9 cellular contexts compared by ENCODE assay signal in the genomic region with DNA sequence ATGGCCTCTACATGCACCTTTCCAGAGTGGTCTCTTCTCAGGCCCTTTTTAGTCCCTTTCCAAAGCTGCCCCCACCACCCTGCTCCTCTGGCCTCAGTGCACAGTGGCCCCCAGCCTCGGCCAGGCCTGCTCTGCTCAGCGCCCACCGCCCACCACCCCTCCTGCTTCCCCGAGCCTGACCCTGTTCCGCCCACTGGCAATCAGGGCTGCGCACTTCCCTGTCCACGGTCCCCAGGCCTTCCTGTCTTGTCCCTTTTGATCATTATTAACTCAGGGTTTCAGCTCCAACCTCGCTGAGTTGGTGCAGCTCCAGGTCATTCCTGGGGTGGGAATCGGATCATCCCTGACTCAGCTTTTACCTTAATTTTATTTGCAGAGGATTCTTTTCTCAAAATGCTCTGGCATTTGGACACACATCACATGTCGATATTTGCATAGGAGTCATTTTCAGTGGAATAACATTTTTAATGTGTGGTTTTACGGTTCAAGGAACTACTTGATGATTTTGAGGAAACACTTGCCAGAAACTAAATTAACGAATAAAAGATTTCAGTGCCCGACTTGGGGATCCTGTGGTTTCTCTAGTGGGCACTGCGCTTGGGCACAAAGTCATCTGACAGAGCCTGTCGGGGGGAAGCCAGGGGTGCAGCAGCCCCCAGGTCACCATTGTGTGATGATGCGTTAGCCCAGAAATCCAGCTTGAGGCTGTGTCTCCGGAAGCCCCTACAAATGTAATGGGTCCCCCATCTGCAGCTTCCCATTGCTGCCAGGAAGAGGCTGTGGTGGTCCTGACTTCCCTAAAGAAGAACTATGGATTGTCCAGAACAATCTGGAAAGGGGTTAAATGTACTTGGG. TPM values are rescaled to one million over a fixed set of nuclear protein-coding genes. Genes with fewer than 3 reads are reported as not detected.
DNase-seq lines count a peak whose midpoint lies in the region; TF ChIP-seq lines count a peak whose summit lies in the region.
"Had no signal": no experiment of that assay in that cellular context is flagged by ENCODE, and none has a peak within 500 bp of the region (broad histone marks: within the 10 kb centered on the region; RNA-seq: fewer than 3 reads in every experiment).

No MANE protein-coding gene starts in this region.

- in situ Hi-C loops in transverse colon (cut with MboI; ENCODE audit: low pct_ligation_motif_present in 1 of 4, low pct_unique_long_range_greater_than_20kb in 1 of 4, low sequenced_read_pairs in 3 of 4), result no loop called here

- H3K4me3 ChIP-seq in transverse colon, result peak overlapping the region in 1 of 4 donors; percentile 6

- WGBS in transverse colon (ENCODE audit: low coverage in 1 of 2), 2 donors, result 60 to 69% methylated on average over 9 to 17 of the region's 17 CpGs

- no peaks in the 10 kb centered on the region for H3K9me3 ChIP-seq in transverse colon

- H3K36me3 ChIP-seq in transverse colon, result no peaks in the 10 kb centered on the region

- no peak for TF ChIP-seq POLR2A in transverse colon (IDR thresholded peaks at IDR 0.05)

- no peaks in the 10 kb centered on the region for H3K27me3 ChIP-seq in transverse colon

- no peak overlapping the region for H3K4me3 Mint-ChIP-seq in activated CD4-positive, alpha-beta T cell treated with anti-CD3 and anti-CD28 coated beads, Interleukin-2, amount 10 ng/mL, durations not matched to agents 24 days and 14 days
- H3K4me3 Mint-ChIP-seq in glutamatergic neuron (ENCODE audit: unreplicated experiment), result no peak overlapping the region
- H3K4me3 Mint-ChIP-seq in mesothelial cell of epicardium, result no peak overlapping the region

- intact Hi-C loops in activated CD4-positive, alpha-beta T cell treated with anti-CD3 and anti-CD28 coated beads, Interleukin-2, amount 10 ng/mL, durations not matched to agents 24 days and 14 days (cut with micrococcal nuclease), result no loop called here
- intact Hi-C loops in transverse colon (cut with DNase I; ENCODE audit: low total_unique reads), result no loop called here

- H3K36me3 Mint-ChIP-seq in activated CD4-positive, alpha-beta T cell treated with anti-CD3 and anti-CD28 coated beads, Interleukin-2, amount 10 ng/mL, durations not matched to agents 24 days and 14 days (ENCODE audit: low read depth), result peaks cover 22% of the 10 kb centered on the region
- no peaks in the 10 kb centered on the region for H3K36me3 Mint-ChIP-seq in glutamatergic neuron (ENCODE audit: unreplicated experiment)
- peaks cover 1% of the 10 kb centered on the region for H3K36me3 Mint-ChIP-seq in mesothelial cell of epicardium

- H3K9me3 Mint-ChIP-seq in activated CD4-positive, alpha-beta T cell treated with anti-CD3 and anti-CD28 coated beads, Interleukin-2, amount 10 ng/mL, durations not matched to agents 24 days and 14 days, result no peaks in the 10 kb centered on the region
- H3K9me3 Mint-ChIP-seq in glutamatergic neuron (ENCODE audit: unreplicated experiment), result peaks cover 6% of the 10 kb centered on the region
- no peaks in the 10 kb centered on the region for H3K9me3 Mint-ChIP-seq in mesothelial cell of epicardium

- no peaks in the 10 kb centered on the region for H3K27me3 Mint-ChIP-seq in activated CD4-positive, alpha-beta T cell treated with anti-CD3 and anti-CD28 coated beads, Interleukin-2, amount 10 ng/mL, durations not matched to agents 24 days and 14 days
- H3K27me3 Mint-ChIP-seq in glutamatergic neuron (ENCODE audit: unreplicated experiment), result no peaks in the 10 kb centered on the region
- no peaks in the 10 kb centered on the region for H3K27me3 Mint-ChIP-seq in mesothelial cell of epicardium (ENCODE audit: low read depth)

- TF ChIP-seq CTCF in glutamatergic neuron (IDR thresholded peaks at IDR 0.05; ENCODE audit: partially characterized antibody, unreplicated experiment), result no peak
- TF ChIP-seq CTCF in transverse colon (IDR thresholded peaks at IDR 0.05), result no peak
- no peak for TF ChIP-seq CTCF in mesothelial cell of epicardium (IDR thresholded peaks at IDR 0.05; ENCODE audit: unreplicated experiment)

- H3K4me1 ChIP-seq in transverse colon, result peaks cover 0 to 12% (median 0%) of the 10 kb centered on the region in 4 donors
- H3K4me1 ChIP-seq: parathyroid adenoma had no signal

- H3K27ac Mint-ChIP-seq in activated CD4-positive, alpha-beta T cell treated with anti-CD3 and anti-CD28 coated beads, Interleukin-2, amount 10 ng/mL, durations not matched to agents 24 days and 14 days, result peak overlapping the region; percentile 85
- H3K27ac Mint-ChIP-seq in glutamatergic neuron (ENCODE audit: unreplicated experiment) (peak overlapping the region; percentile 48), mesothelial cell of epicardium (no peak overlapping the region)

- no peak for TF ChIP-seq EP300 in transverse colon (IDR thresholded peaks at IDR 0.05; ENCODE audit: low read depth)

- H3K4me1 Mint-ChIP-seq in activated CD4-positive, alpha-beta T cell treated with anti-CD3 and anti-CD28 coated beads, Interleukin-2, amount 10 ng/mL, durations not matched to agents 24 days and 14 days, result peaks cover 11% of the 10 kb centered on the region
- peaks cover 5% of the 10 kb centered on the region for H3K4me1 Mint-ChIP-seq in glutamatergic neuron (ENCODE audit: low read depth, unreplicated experiment)
- peaks cover 2% of the 10 kb centered on the region for H3K4me1 Mint-ChIP-seq in mesothelial cell of epicardium

- no peak for DNase-seq in activated CD4-positive, alpha-beta T cell treated with anti-CD3 and anti-CD28 coated beads, Interleukin-2, amount 10 ng/mL, durations not matched to agents 24 days and 14 days
- DNase-seq in activated CD4-positive, alpha-beta T cell treated with anti-CD3 and anti-CD28 coated beads for 48 hours, result no peak
- DNase-seq in NCI-H526 treated with DMSO at 0.1 percent for 48 hours (lab: John Stamatoyannopoulos, UW), result peak; percentile 24
- DNase-seq in glutamatergic neuron, result no peak
- DNase-seq in transverse colon, result no peak
- no peak for DNase-seq in NCI-H82 (lab: John Stamatoyannopoulos, UW)
- no peak for DNase-seq in NCI-H187 treated with DMSO at 0.1 percent for 48 hours (lab: John Stamatoyannopoulos, UW)
- no peak for DNase-seq in mesothelial cell of epicardium (ENCODE audit: low spot score in 2 of 2, unreplicated experiment in 2 of 2)

- H3K27ac ChIP-seq in transverse colon, result peak overlapping the region; percentile 66 to 79 (median 73)
- H3K27ac ChIP-seq: parathyroid adenoma had no signal

RNA-seq across cellular contexts. Expression of a gene that starts 1.1 kb away (rescaled TPM):
- total RNA-seq in activated CD4-positive, alpha-beta T cell treated with anti-CD3 and anti-CD28 coated beads, Interleukin-2, amount 10 ng/mL, durations not matched to agents 24 days and 14 days, result 0.07 and 0.26 TPM in 2 replicates
- 0.81 TPM for total RNA-seq in glutamatergic neuron (ENCODE audit: unreplicated experiment)
- total RNA-seq in transverse colon, result 1 to 10 TPM in 2 of 4 donors, under 1 TPM in 2; 0.14 to 4.4 (median 0.72) TPM
- total RNA-seq in mesothelial cell of epicardium, result 0.29 to 0.75 TPM (median 0.38 TPM) in 3 replicates

RNA-seq across cellular contexts. Expression of a gene that starts 38.3 kb away (rescaled TPM):
- 109 TPM in 2 replicates for total RNA-seq in activated CD4-positive, alpha-beta T cell treated with anti-CD3 and anti-CD28 coated beads, Interleukin-2, amount 10 ng/mL, durations not matched to agents 24 days and 14 days
- total RNA-seq in glutamatergic neuron (ENCODE audit: unreplicated experiment), result 44.0 TPM
- total RNA-seq in transverse colon, result 10 to 100 TPM in 3 of 4 donors, 1 to 10 TPM in 1; 9.4 to 24.3 (median 11.1) TPM
- total RNA-seq in mesothelial cell of epicardium, result 19.9 to 21.5 TPM (median 20.4 TPM) in 3 replicates

RNA-seq across cellular contexts. Expression of a gene that starts 39.4 kb away (rescaled TPM):
- total RNA-seq in activated CD4-positive, alpha-beta T cell treated with anti-CD3 and anti-CD28 coated beads, Interleukin-2, amount 10 ng/mL, durations not matched to agents 24 days and 14 days, result not detected in 2 replicates
- total RNA-seq in glutamatergic neuron (ENCODE audit: unreplicated experiment) (3.5 TPM), transverse colon (1 to 10 TPM in 1 of 4 donors, under 1 TPM in 1, not detected in 2; 0.14 to 5.6 TPM), mesothelial cell of epicardium (0.16 to 0.20 TPM (median 0.20 TPM) in 3 replicates)

RNA-seq across cellular contexts. Expression of a gene that starts 59.7 kb away (rescaled TPM):
- total RNA-seq in activated CD4-positive, alpha-beta T cell treated with anti-CD3 and anti-CD28 coated beads, Interleukin-2, amount 10 ng/mL, durations not matched to agents 24 days and 14 days, result 0.24 and 0.37 TPM in 2 replicates
- 12.2 TPM for total RNA-seq in glutamatergic neuron (ENCODE audit: unreplicated experiment)
- total RNA-seq in transverse colon, result under 1 TPM in 1 of 4 donors, not detected in 3; 0.41 TPM
- 0.50 to 0.85 TPM (median 0.66 TPM) in 3 replicates for total RNA-seq in mesothelial cell of epicardium
